Comparison of ENCODE assay signal across 20 cellular contexts in genomic region chr6:41626917-41627316, GRCh38. TPM values are rescaled to one million over a fixed set of nuclear protein-coding genes. Genes with fewer than 3 reads are reported as not detected.
DNase-seq lines count a peak whose midpoint lies in the region; ATAC-seq and TF ChIP-seq lines count a peak whose summit lies in the region.
"Had no signal": no experiment of that assay in that cellular context is flagged by ENCODE, and none has a peak within 500 bp of the region (broad histone marks: within the 10 kb centered on the region; RNA-seq: fewer than 3 reads in every experiment).

No MANE protein-coding gene starts in this region.

- H2AFZ ChIP-seq in Loucy (ENCODE audit: low read length), result 0 out of 2 replicates have a peak overlapping the region, but pooled peaks have one; percentile 3
- no peak overlapping the region for H2AFZ ChIP-seq in hepatocyte

- no peaks in the 10 kb centered on the region for H3K27me3 ChIP-seq in BLaER1 treated with 17β-estradiol and CSF1 and Interleukin-3, amounts not matched to agents 10 nM and 100 nM
- H3K27me3 ChIP-seq in Loucy (ENCODE audit: insufficient read depth, low read length, poor library complexity, severe bottlenecking) (no peaks in the 10 kb centered on the region), hepatocyte (no peaks in the 10 kb centered on the region), prostate gland (replicated peaks; ENCODE audit: insufficient read depth) (no peaks in the 10 kb centered on the region)
- H3K27me3 ChIP-seq: heart left ventricle, right atrium auricular region, SJCRH30 had no signal

- DNase-seq in hepatocyte (ENCODE audit: low spot score) (no peak), prostate gland (ENCODE audit: low spot score) (no peak)
- DNase-seq: activated CD4-positive, alpha-beta T cell treated with anti-CD3 and anti-CD28 coated beads for 48 hours; activated CD8-positive, alpha-beta memory T cell treated with anti-CD3 and anti-CD28 coated beads, Interleukin-2, amount 50 U/mL, for 4 hours; activated gamma-delta T cell treated with Interleukin-2 at 50 U/mL for 16 hours; amygdala; CD8-positive, alpha-beta memory T cell; erythroblast; heart left ventricle; kidney; NCI-H510A treated with DMSO at 0.1 percent for 48 hours had no signal

- H3K9ac ChIP-seq in BLaER1 treated with 17β-estradiol and CSF1 and Interleukin-3, amounts not matched to agents 10 nM and 100 nM, result peak overlapping the region in 9 of 11 experiments; percentile 51 to 74 (median 64); a peak in 17 of 22 replicates
- peak overlapping the region; percentile 55 for H3K9ac ChIP-seq in Loucy (ENCODE audit: low read depth, low read length, poor library complexity, severe bottlenecking)

- intact Hi-C loops in prostate gland (cut with DNase I), result no loop called here

- H3K27ac Mint-ChIP-seq in brain, result peak overlapping the region in 4 of 5 experiments; percentile 4 to 62 (median 52)
- H3K27ac Mint-ChIP-seq: CD8-positive, alpha-beta memory T cell had no signal

- TF ChIP-seq CTCF in Loucy (conservative IDR thresholded peaks at IDR 0.05; ENCODE audit: low read length) (no peak), brain (conservative IDR thresholded peaks at IDR 0.05) (no peak), hepatocyte (IDR thresholded peaks at IDR 0.05; ENCODE audit: poor library complexity) (no peak), prostate gland (IDR thresholded peaks at IDR 0.05) (no peak)

- ATAC-seq in GM21367 (IDR thresholded peaks at IDR 0.05; ENCODE audit: unreplicated experiment) (no peak), GM21825 (IDR thresholded peaks at IDR 0.05; ENCODE audit: unreplicated experiment) (no peak), GM18498 (IDR thresholded peaks at IDR 0.05; ENCODE audit: unreplicated experiment) (no peak)
- ATAC-seq: heart left ventricle had no signal

- no peaks in the 10 kb centered on the region for H3F3A ChIP-seq in Loucy (ENCODE audit: low read depth)

- H3K27me3 Mint-ChIP-seq in brain, result peaks cover 16% of the 10 kb centered on the region

- H3K9me2 ChIP-seq in Loucy (replicated peaks; ENCODE audit: low read depth, low read length) (no peaks in the 10 kb centered on the region), hepatocyte (replicated peaks; ENCODE audit: insufficient read depth) (no peaks in the 10 kb centered on the region)

- TF ChIP-seq POLR2A in prostate gland (IDR thresholded peaks at IDR 0.05), result no peak

- H3K4me1 Mint-ChIP-seq in brain, result peaks cover 56% of the 10 kb centered on the region

- no peak overlapping the region for H3K4me3 Mint-ChIP-seq in brain
- H3K4me3 Mint-ChIP-seq: CD8-positive, alpha-beta memory T cell had no signal

- H3K79me2 ChIP-seq in Loucy (ENCODE audit: insufficient read depth, low read length) (no peaks in the 10 kb centered on the region), hepatocyte (no peaks in the 10 kb centered on the region)

- peaks cover 53 to 87% (median 70%) of the 10 kb centered on the region in 10 experiments for H3K4me1 ChIP-seq in BLaER1 treated with 17β-estradiol and CSF1 and Interleukin-3, amounts not matched to agents 10 nM and 100 nM
- H3K4me1 ChIP-seq in Loucy (ENCODE audit: insufficient read depth, low read length, poor library complexity, severe bottlenecking) (peaks cover 41% of the 10 kb centered on the region), hepatocyte (ENCODE audit: insufficient read depth) (peaks cover 28% of the 10 kb centered on the region), prostate gland (replicated peaks) (no peaks in the 10 kb centered on the region)

- peaks cover 5 to 14% (median 12%) of the 10 kb centered on the region in 5 experiments for H3K9me3 Mint-ChIP-seq in brain

- no peaks in the 10 kb centered on the region for H3K36me3 ChIP-seq in BLaER1 treated with 17β-estradiol and CSF1 and Interleukin-3, amounts not matched to agents 10 nM and 100 nM
- H3K36me3 ChIP-seq in Loucy (ENCODE audit: insufficient read depth, low read length) (no peaks in the 10 kb centered on the region), hepatocyte (replicated peaks; ENCODE audit: insufficient read depth, low read depth) (no peaks in the 10 kb centered on the region), prostate gland (no peaks in the 10 kb centered on the region)
- H3K36me3 ChIP-seq: HAP-1, heart left ventricle, right atrium auricular region, SJCRH30 had no signal

- H3K9me3 ChIP-seq in BLaER1 treated with 17β-estradiol and CSF1 and Interleukin-3, amounts not matched to agents 10 nM and 100 nM (replicated peaks in 1 of 11), result peaks cover 0 to 9% (median 4%) of the 10 kb centered on the region in 11 experiments; a peak in 12 of 22 replicates
- H3K9me3 ChIP-seq in Loucy (ENCODE audit: insufficient read depth, low read depth, low read length) (no peaks in the 10 kb centered on the region), hepatocyte (ENCODE audit: low read depth) (no peaks in the 10 kb centered on the region), prostate gland (no peaks in the 10 kb centered on the region)
- H3K9me3 ChIP-seq: HAP-1, right atrium auricular region, SJCRH30 had no signal

- 63% methylated on average over 8 of the region's 8 CpGs for WGBS in hepatocyte (ENCODE audit: low lambda C conversion rate, missing lambda C conversion rate)
- WGBS in prostate gland, result 40% methylated on average over 8 of the region's 8 CpGs

- H3K4me2 ChIP-seq in BLaER1 treated with 17β-estradiol and CSF1 and Interleukin-3, amounts not matched to agents 10 nM and 100 nM, result peak overlapping the region; percentile 63 to 85 (median 74)
- H3K4me2 ChIP-seq in Loucy (ENCODE audit: low read depth, low read length, poor library complexity, severe bottlenecking), result peak overlapping the region; percentile 60
- H3K4me2 ChIP-seq in hepatocyte, result no peak overlapping the region

- peak overlapping the region in 1 of 10 experiments; percentile 3; a peak in 1 of 20 replicates for H3K4me3 ChIP-seq in BLaER1 treated with 17β-estradiol and CSF1 and Interleukin-3, amounts not matched to agents 10 nM and 100 nM
- H3K4me3 ChIP-seq in Loucy (ENCODE audit: low read length, poor library complexity, severe bottlenecking) (no peak overlapping the region), hepatocyte (no peak overlapping the region), prostate gland (no peak overlapping the region)
- H3K4me3 ChIP-seq: HAP-1, heart left ventricle, right atrium auricular region, SJCRH30 had no signal

- H3K27ac ChIP-seq in BLaER1 treated with 17β-estradiol and CSF1 and Interleukin-3, amounts not matched to agents 10 nM and 100 nM, result peak overlapping the region in 9 of 11 experiments; percentile 50 to 88 (median 77); a peak in 18 of 22 replicates
- H3K27ac ChIP-seq in hepatocyte (peak overlapping the region; percentile 6), prostate gland (no peak overlapping the region)
- H3K27ac ChIP-seq: heart left ventricle, right atrium auricular region, SJCRH30 had no signal

- no peaks in the 10 kb centered on the region for H3K36me3 Mint-ChIP-seq in brain

- H4K20me1 ChIP-seq in BLaER1 treated with 17β-estradiol and CSF1 and Interleukin-3, amounts not matched to agents 10 nM and 100 nM, result no peaks in the 10 kb centered on the region
- H4K20me1 ChIP-seq in Loucy (ENCODE audit: insufficient read depth, low read length, poor library complexity, severe bottlenecking) (no peaks in the 10 kb centered on the region), hepatocyte (ENCODE audit: insufficient read depth, poor library complexity, severe bottlenecking) (no peaks in the 10 kb centered on the region)

RNA-seq across cellular contexts. Expression of gene MDFI, which starts 11.4 kb away (rescaled TPM):
- polyA plus RNA-seq in brain (ENCODE audit: insufficient read depth, low read depth, low replicate concordance) (3.8 TPM), hepatocyte (28.2 and 45.2 TPM in 2 replicates)
- total RNA-seq in hepatocyte (106 and 115 TPM in 2 replicates), prostate gland (10 to 100 TPM; 31.8 to 77.9 TPM)
- total RNA-seq: CD8-positive, alpha-beta memory T cell had no signal
- polyA plus RNA-seq: CD8-positive, alpha-beta memory T cell had no signal

Comparison
In these comparisons a context has a peak if more than half of its experiments do, and no peak if none do; other contexts are left out.
1. H3K27ac ChIP-seq: peak in BLaER1 treated with 17β-estradiol and CSF1 and Interleukin-3, amounts not matched to agents 10 nM and 100 nM (9 of 11) and hepatocyte (single experiment); none in prostate gland (0 of 2).